8 cellular contexts compared by ENCODE assay signal in the genomic region with DNA sequence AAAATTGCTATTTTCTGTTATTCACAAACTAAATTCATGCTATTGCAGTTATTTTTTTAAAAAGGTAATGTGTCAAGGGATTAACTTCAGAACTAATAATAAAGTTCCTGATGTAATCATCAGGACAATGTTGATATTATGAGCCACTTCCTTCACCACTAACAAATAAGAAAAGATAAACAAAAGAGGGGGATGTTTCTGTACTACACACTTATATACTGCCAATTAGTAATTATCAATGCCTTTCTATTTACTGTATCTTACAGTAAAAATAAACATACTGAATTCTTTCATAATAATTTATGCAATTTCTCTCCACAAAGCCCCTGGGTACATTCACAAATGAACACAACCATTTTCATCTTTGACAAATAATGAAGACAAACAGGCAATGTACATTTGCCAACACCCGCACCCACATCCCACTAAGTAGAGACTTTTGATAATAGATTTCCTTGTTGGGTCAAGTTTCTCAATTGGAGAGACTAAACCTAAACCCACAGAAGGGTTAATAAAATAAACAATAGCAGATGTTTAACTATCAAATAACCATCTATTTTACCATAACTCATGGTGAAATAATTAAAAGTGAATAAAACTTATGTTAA. TPM values are rescaled to one million over a fixed set of nuclear protein-coding genes. Genes with fewer than 3 reads are reported as not detected.
A peak's percentile ranks its signal among the peaks of the same experiment; 100 is the strongest.
DNase-seq lines count a peak whose midpoint lies in the region; ATAC-seq and TF ChIP-seq lines count a peak whose summit lies in the region.

No MANE protein-coding gene starts in this region.

- peaks cover 78% of the 10 kb centered on the region for H3K79me2 ChIP-seq in SK-N-SH (ENCODE audit: insufficient read depth)
- peaks cover 72% of the 10 kb centered on the region for H3K79me2 ChIP-seq in PC-3 (ENCODE audit: low read length)

- H3K9ac ChIP-seq in SK-N-SH (no peak overlapping the region), PC-3 (ENCODE audit: low read length) (no peak overlapping the region), rectal smooth muscle tissue (ENCODE audit: low read length) (no peak overlapping the region)

- H3K27ac ChIP-seq in SK-N-SH (ENCODE audit: low read depth in 2 of 2, low read length in 1 of 2) = no peak overlapping the region
- peak overlapping the region; percentile 21 for H3K27ac ChIP-seq in PC-3 (ENCODE audit: low read length)
- peak overlapping the region in 2 of 4 donors; percentile 14 to 97 for H3K27ac ChIP-seq in esophagus squamous epithelium
- no peak overlapping the region for H3K27ac ChIP-seq in rectal smooth muscle tissue (ENCODE audit: low read depth, low read length)

- no TSS peak for BruUV-seq in PC-3 (replicated peaks; lab: Mats Ljungman, UMichigan)

- no peaks in the 10 kb centered on the region for H3K9me2 ChIP-seq in SK-N-SH
- no peaks in the 10 kb centered on the region for H3K9me2 ChIP-seq in PC-3 (replicated peaks; ENCODE audit: low read length)

- no peak for TF ChIP-seq EP300 in SK-N-SH (IDR thresholded peaks at IDR 0.05; ENCODE audit: borderline replicate concordance in 1 of 2, low read depth in 1 of 2, low read length in 1 of 2)

- peak overlapping the region; percentile 82 for H3K4me2 ChIP-seq in SK-N-SH
- peak overlapping the region; percentile 90 for H3K4me2 ChIP-seq in PC-3 (ENCODE audit: low read length)

- no peaks in the 10 kb centered on the region for H3F3A ChIP-seq in SK-N-SH (replicated peaks; ENCODE audit: insufficient read depth)
- H3F3A ChIP-seq in PC-3 (ENCODE audit: low read length, unreplicated experiment) = no peaks in the 10 kb centered on the region

- H3K9me3 ChIP-seq in SK-N-SH (no peaks in the 10 kb centered on the region), PC-3 (ENCODE audit: low read length) (no peaks in the 10 kb centered on the region), esophagus squamous epithelium (no peaks in the 10 kb centered on the region)

- DNase-seq in SK-N-SH (no peak), PC-3 (peak; percentile 46), esophagus squamous epithelium (lab: John Stamatoyannopoulos, UW) (no peak), epidermal melanocyte (ENCODE audit: insufficient read length, low spot score) (no peak)
- DNase-seq in effector CD4-positive, alpha-beta T cell = no peak

- intact Hi-C loops in PC-3 (cut with micrococcal nuclease) (loop anchor here (5.0 to 10.0 kb wide), 5 partner anchors 87 to 862 kb away; no protein-coding TSS in a partner anchor), esophagus squamous epithelium (cut with DNase I) (no loop called here)

- CTCF ChIA-PET in SK-N-SH (lab: Yijun Ruan, JAX) = interaction anchor here (1.5 kb wide), 1 partner anchor 17 kb away, joined by 4 read pairs; no protein-coding TSS in a partner anchor
- CTCF ChIA-PET in PC-3 (lab: Charles Lee) = no interaction called here

- ATAC-seq in SK-N-SH treated with all-trans-retinoic acid at 6 μM for 48 hours (no peak), PC-3 (no peak), HG03571 (IDR thresholded peaks at IDR 0.05; ENCODE audit: unreplicated experiment) (no peak)

- H3K36me3 ChIP-seq in SK-N-SH (replicated peaks in 1 of 2; ENCODE audit: control insufficient read depth in 1 of 2, insufficient read depth in 2 of 2, low read length in 1 of 2) (peaks cover 22 to 44% of the 10 kb centered on the region in 2 experiments), PC-3 (ENCODE audit: low read depth, low read length) (peaks cover 19% of the 10 kb centered on the region; the same call in 1 of the 2 replicates), esophagus squamous epithelium (peaks cover 0 to 6% (median 0%) of the 10 kb centered on the region in 3 donors), rectal smooth muscle tissue (ENCODE audit: control insufficient read depth, insufficient read depth, low read length) (no peaks in the 10 kb centered on the region)

- peaks cover 7 to 8% of the 10 kb centered on the region in 2 experiments; a peak in 3 of 4 replicates for H3K4me1 ChIP-seq in SK-N-SH (ENCODE audit: control insufficient read depth in 1 of 2, insufficient read depth in 2 of 2, low read depth in 1 of 2, low read length in 1 of 2)
- H3K4me1 ChIP-seq in PC-3 (ENCODE audit: insufficient read depth, low read length) = peaks cover 39% of the 10 kb centered on the region
- peaks cover 3 to 64% (median 5%) of the 10 kb centered on the region in 3 donors for H3K4me1 ChIP-seq in esophagus squamous epithelium
- peaks cover 15% of the 10 kb centered on the region for H3K4me1 ChIP-seq in rectal smooth muscle tissue (ENCODE audit: control insufficient read depth, insufficient read depth, low read length)

- TF ChIP-seq RAD21 in SK-N-SH (IDR thresholded peaks at IDR 0.05; ENCODE audit: low read length) = no peak

- no peak for TF ChIP-seq CTCF in SK-N-SH (IDR thresholded peaks at IDR 0.05)
- TF ChIP-seq CTCF in PC-3 (conservative IDR thresholded peaks at IDR 0.05; ENCODE audit: low read depth, low read length) = no peak
- no peak for TF ChIP-seq CTCF in esophagus squamous epithelium (IDR thresholded peaks at IDR 0.05)

- POLR2A ChIA-PET in SK-N-SH (lab: Yijun Ruan, JAX) = no interaction called here
- POLR2A ChIA-PET in PC-3 (lab: Charles Lee; ENCODE audit: unreplicated experiment) = no interaction called here

- H4K20me1 ChIP-seq in SK-N-SH (ENCODE audit: insufficient read depth) (peaks cover 6% of the 10 kb centered on the region), PC-3 (ENCODE audit: low read length) (no peaks in the 10 kb centered on the region)

- H3K4me3 ChIP-seq in SK-N-SH (ENCODE audit: low read depth in 2 of 2, low read length in 1 of 2) = no peak overlapping the region; a peak in 1 of 4 replicates
- peak overlapping the region; percentile 96 for H3K4me3 ChIP-seq in PC-3 (ENCODE audit: low read length)
- peak overlapping the region in 3 of 4 donors; percentile 16 to 93 (median 91) for H3K4me3 ChIP-seq in esophagus squamous epithelium
- H3K4me3 ChIP-seq in rectal smooth muscle tissue (ENCODE audit: low read length) = peak overlapping the region; percentile 11

- no peak for TF ChIP-seq POLR2A in esophagus squamous epithelium (IDR thresholded peaks at IDR 0.05)

- H3K27me3 ChIP-seq in SK-N-SH (ENCODE audit: insufficient read depth) (no peaks in the 10 kb centered on the region), PC-3 (ENCODE audit: low read length) (no peaks in the 10 kb centered on the region), esophagus squamous epithelium (no peaks in the 10 kb centered on the region), rectal smooth muscle tissue (ENCODE audit: control insufficient read depth, insufficient read depth, low read length) (no peaks in the 10 kb centered on the region)

- WGBS in SK-N-SH (ENCODE audit: low lambda C conversion rate) = 69% methylated on average over 1 of the region's 1 CpG
- 63% methylated on average over 1 of the region's 1 CpG for WGBS in esophagus squamous epithelium, 2 donors

- H2AFZ ChIP-seq in SK-N-SH (ENCODE audit: low read depth) (no peak overlapping the region), PC-3 (ENCODE audit: low read length) (no peak overlapping the region)

TF ChIP-seq in SK-N-SH, 30 proteins besides CTCF, POLR2A, EP300 and RAD21 (continues in another document):
- no peak for TF ChIP-seq RFX5 (IDR thresholded peaks at IDR 0.05; ENCODE audit: low read length)
- no peak for TF ChIP-seq SMC3 (IDR thresholded peaks at IDR 0.05; ENCODE audit: low read depth, low read length)
- TF ChIP-seq FOXJ3 (CRISPR knock-in tag; IDR thresholded peaks at IDR 0.05) = no peak
- no peak for TF ChIP-seq ELF1 (IDR thresholded peaks at IDR 0.05)
- TF ChIP-seq, protein P1, sequence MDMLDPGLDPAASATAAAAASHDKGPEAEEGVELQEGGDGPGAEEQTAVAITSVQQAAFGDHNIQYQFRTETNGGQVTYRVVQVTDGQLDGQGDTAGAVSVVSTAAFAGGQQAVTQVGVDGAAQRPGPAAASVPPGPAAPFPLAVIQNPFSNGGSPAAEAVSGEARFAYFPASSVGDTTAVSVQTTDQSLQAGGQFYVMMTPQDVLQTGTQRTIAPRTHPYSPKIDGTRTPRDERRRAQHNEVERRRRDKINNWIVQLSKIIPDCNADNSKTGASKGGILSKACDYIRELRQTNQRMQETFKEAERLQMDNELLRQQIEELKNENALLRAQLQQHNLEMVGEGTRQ (IDR thresholded peaks at IDR 0.05; ENCODE audit: borderline replicate concordance, low read depth, low read length) = no peak
- TF ChIP-seq, protein P2, sequence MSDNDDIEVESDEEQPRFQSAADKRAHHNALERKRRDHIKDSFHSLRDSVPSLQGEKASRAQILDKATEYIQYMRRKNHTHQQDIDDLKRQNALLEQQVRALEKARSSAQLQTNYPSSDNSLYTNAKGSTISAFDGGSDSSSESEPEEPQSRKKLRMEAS (IDR thresholded peaks at IDR 0.05; ENCODE audit: low read depth) = no peak
- no peak for TF ChIP-seq MEF2A (IDR thresholded peaks at IDR 0.05; ENCODE audit: borderline replicate concordance, low read depth)
- no peak for TF ChIP-seq YY1 (IDR thresholded peaks at IDR 0.05; ENCODE audit: low read depth)
- TF ChIP-seq JUND (IDR thresholded peaks at IDR 0.05) = no peak

TF ChIP-seq in SK-N-SH treated with all-trans-retinoic acid at 6 μM for 48 hours, 23 proteins besides CTCF, POLR2A, EP300 and RAD21:
- no peak for TF ChIP-seq GLIS3 (CRISPR knock-in tag; IDR thresholded peaks at IDR 0.05)
- TF ChIP-seq ZFP30 (CRISPR knock-in tag; IDR thresholded peaks at IDR 0.05) = no peak

RNA-seq across cellular contexts. Expression of gene CBLB, which starts 3.7 kb away (rescaled TPM):
- polyA plus RNA-seq in SK-N-SH (2012; rRNA removed) = 4.4 and 5.1 TPM in 2 replicates
- polyA plus RNA-seq in SK-N-SH (2012; cell fraction: cytosol; rRNA removed) = 3.5 TPM in 2 replicates
- polyA plus RNA-seq in SK-N-SH (2012; cell fraction: nucleus; rRNA removed) = 13.9 and 16.6 TPM in 2 replicates
- total RNA-seq in PC-3 (2014; rRNA removed) (20.0 and 23.9 TPM in 2 replicates), esophagus squamous epithelium (10 to 100 TPM in 3 of 4 donors, 1 to 10 TPM in 1; 6.7 to 29.4 (median 19.6) TPM)

Comparison
In these comparisons a context has a peak if more than half of its experiments do, and no peak if none do; other contexts are left out.
1. H3K4me3 ChIP-seq: peak in PC-3 (single experiment), esophagus squamous epithelium (3 of 4) and rectal smooth muscle tissue (single experiment); none in SK-N-SH (0 of 2).